Comparison of ENCODE assay signal across 22 cellular contexts in genomic region chr1:29829448-29830344, GRCh38.
"Had no signal": no experiment of that assay in that cellular context is flagged by ENCODE, and none has a peak within 500 bp of the region (broad histone marks: within the 10 kb centered on the region; RNA-seq: fewer than 3 reads in every experiment).

No MANE protein-coding gene starts in this region.

- H3K4me3 ChIP-seq: ascending aorta, lung, psoas muscle, right lobe of liver, SK-N-MC, tibial artery had no signal

- H3K4me1 ChIP-seq: ascending aorta, psoas muscle, right lobe of liver, tibial artery had no signal

- FAIRE-seq: islet of Langerhans, TTC549 had no signal

- H3K27ac ChIP-seq: ascending aorta, psoas muscle, right lobe of liver, SK-N-MC, tibial artery had no signal

- H3K27ac Mint-ChIP-seq: activated CD4-positive, alpha-beta T cell treated with anti-CD3 and anti-CD28 coated beads for 36 hours; activated CD8-positive, alpha-beta T cell treated with anti-CD3 and anti-CD28 coated beads for 36 hours; activated naive CD4-positive, alpha-beta T cell treated with anti-CD3 and anti-CD28 coated beads, Interleukin-2, amount 50 U/mL, for 24 hours; activated T-cell treated with anti-CD3 and anti-CD28 coated beads, Interleukin-2, amount 50 U/mL, for 72 hours; nephron; stimulated activated memory B cell treated with anti-CD40 and anti-IgM and Interleukin-4, amounts not matched to agents 10 μg/mL and 1 μg/mL and 100 μg/mL, for 72 hours; T-helper 2 cell treated with Interferon-gamma antibody and Interleukin-4, amounts not matched to agents 5 μg/mL and 100 μg/mL, for 36 hours had no signal

- H3K36me3 Mint-ChIP-seq: activated naive CD4-positive, alpha-beta T cell treated with anti-CD3 and anti-CD28 coated beads, Interleukin-2, amount 50 U/mL, for 24 hours; stimulated activated memory B cell treated with anti-CD40 and anti-IgM and Interleukin-4, amounts not matched to agents 10 μg/mL and 1 μg/mL and 100 μg/mL, for 72 hours had no signal

- H3K27me3 ChIP-seq: ascending aorta, right lobe of liver had no signal

- DNase-seq: activated CD4-positive, alpha-beta T cell treated with anti-CD3 and anti-CD28 coated beads for 36 hours; activated CD8-positive, alpha-beta T cell treated with anti-CD3 and anti-CD28 coated beads for 36 hours; activated gamma-delta T cell; activated T-cell treated with anti-CD3 and anti-CD28 coated beads, Interleukin-2, amount 50 U/mL, for 72 hours; cerebellar nuclear complex; effector CD8-positive, alpha-beta T cell; left colon; midbrain; psoas muscle; right lobe of liver; stimulated activated CD4-positive, alpha-beta T cell treated with anti-CD3 and anti-CD28 coated beads, Interleukin-4, amount 100 ng/mL, for 4 hours had no signal

- ATAC-seq: activated CD4-positive, alpha-beta T cell treated with anti-CD3 and anti-CD28 coated beads for 36 hours; activated CD8-positive, alpha-beta T cell treated with anti-CD3 and anti-CD28 coated beads for 36 hours; activated T-cell treated with anti-CD3 and anti-CD28 coated beads, Interleukin-2, amount 50 U/mL, for 72 hours; esophagus mucosa; left colon; psoas muscle; right lobe of liver; stimulated activated memory B cell treated with anti-CD40 and anti-IgM and Interleukin-4, amounts not matched to agents 10 μg/mL and 1 μg/mL and 100 μg/mL, for 72 hours had no signal

- H3K36me3 ChIP-seq: ascending aorta, right lobe of liver, tibial artery had no signal

- H3K4me3 Mint-ChIP-seq: activated CD4-positive, alpha-beta T cell treated with anti-CD3 and anti-CD28 coated beads for 36 hours; activated CD8-positive, alpha-beta T cell treated with anti-CD3 and anti-CD28 coated beads for 36 hours; activated naive CD4-positive, alpha-beta T cell treated with anti-CD3 and anti-CD28 coated beads, Interleukin-2, amount 50 U/mL, for 24 hours; activated T-cell treated with anti-CD3 and anti-CD28 coated beads, Interleukin-2, amount 50 U/mL, for 72 hours; nephron; stimulated activated memory B cell treated with anti-CD40 and anti-IgM and Interleukin-4, amounts not matched to agents 10 μg/mL and 1 μg/mL and 100 μg/mL, for 72 hours; T-helper 2 cell treated with Interferon-gamma antibody and Interleukin-4, amounts not matched to agents 5 μg/mL and 100 μg/mL, for 36 hours had no signal

- H3K9me3 ChIP-seq: ascending aorta, psoas muscle, right lobe of liver, tibial artery had no signal

- H3K4me1 Mint-ChIP-seq: activated CD4-positive, alpha-beta T cell treated with anti-CD3 and anti-CD28 coated beads for 36 hours; activated naive CD4-positive, alpha-beta T cell treated with anti-CD3 and anti-CD28 coated beads, Interleukin-2, amount 50 U/mL, for 24 hours; nephron; stimulated activated memory B cell treated with anti-CD40 and anti-IgM and Interleukin-4, amounts not matched to agents 10 μg/mL and 1 μg/mL and 100 μg/mL, for 72 hours had no signal

- H3K9me3 Mint-ChIP-seq: activated CD8-positive, alpha-beta T cell treated with anti-CD3 and anti-CD28 coated beads for 36 hours; activated naive CD4-positive, alpha-beta T cell treated with anti-CD3 and anti-CD28 coated beads, Interleukin-2, amount 50 U/mL, for 24 hours; activated T-cell treated with anti-CD3 and anti-CD28 coated beads, Interleukin-2, amount 50 U/mL, for 72 hours; nephron; stimulated activated memory B cell treated with anti-CD40 and anti-IgM and Interleukin-4, amounts not matched to agents 10 μg/mL and 1 μg/mL and 100 μg/mL, for 72 hours; T-helper 2 cell treated with Interferon-gamma antibody and Interleukin-4, amounts not matched to agents 5 μg/mL and 100 μg/mL, for 36 hours had no signal
